9 cellular contexts compared by ENCODE assay signal in genomic region chr11:416051-416756, GRCh38. TPM values are rescaled to one million over a fixed set of nuclear protein-coding genes. Genes with fewer than 3 reads are reported as not detected.
DNase-seq lines count a peak whose midpoint lies in the region; ATAC-seq, FAIRE-seq and TF ChIP-seq lines count a peak whose summit lies in the region.
"Had no signal": no experiment of that assay in that cellular context is flagged by ENCODE, and none has a peak within 500 bp of the region (broad histone marks: within the 10 kb centered on the region; RNA-seq: fewer than 3 reads in every experiment).

No MANE protein-coding gene starts in this region.

- intact Hi-C loops in upper lobe of right lung (cut with DNase I) = no loop called here

- H3K27ac ChIP-seq in mesodermal cell (ENCODE audit: low read depth, low read length, severe bottlenecking) (no peak overlapping the region), upper lobe of right lung (peak overlapping the region; percentile 92)

- peak overlapping the region; percentile 61 for H3K4me3 ChIP-seq in bronchial epithelial cell (ENCODE audit: low read depth, low read length)
- H3K4me3 ChIP-seq in mesodermal cell (ENCODE audit: extremely low read depth, insufficient read depth, low read length, poor library complexity, severe bottlenecking) = peak overlapping the region; percentile 40
- H3K4me3 ChIP-seq in upper lobe of right lung = peak overlapping the region; percentile 69
- no peak overlapping the region for H3K4me3 ChIP-seq in HAP-1

- no peaks in the 10 kb centered on the region for H3K36me3 Mint-ChIP-seq in activated T-cell treated with anti-CD3 and anti-CD28 coated beads, Interleukin-2, amount 50 U/mL, for 24 hours (ENCODE audit: low read depth)

- H3K27me3 Mint-ChIP-seq in activated T-cell treated with anti-CD3 and anti-CD28 coated beads, Interleukin-2, amount 50 U/mL, for 24 hours = no peaks in the 10 kb centered on the region

- no peaks in the 10 kb centered on the region for H3K9me3 Mint-ChIP-seq in activated T-cell treated with anti-CD3 and anti-CD28 coated beads, Interleukin-2, amount 50 U/mL, for 24 hours

- no peaks in the 10 kb centered on the region for H3K27me3 ChIP-seq in bronchial epithelial cell (ENCODE audit: control insufficient read depth, insufficient read depth, low read length)
- H3K27me3 ChIP-seq in upper lobe of right lung = no peaks in the 10 kb centered on the region
- peaks cover 27% of the 10 kb centered on the region for H3K27me3 ChIP-seq in HAP-1 (ENCODE audit: low read depth)

- peaks cover 33% of the 10 kb centered on the region for H3K4me1 Mint-ChIP-seq in activated T-cell treated with anti-CD3 and anti-CD28 coated beads, Interleukin-2, amount 50 U/mL, for 24 hours (ENCODE audit: low read depth)

- TF ChIP-seq CTCF in bronchial epithelial cell (IDR thresholded peaks at IDR 0.05; ENCODE audit: insufficient read depth, low read length, severe bottlenecking) = no peak
- TF ChIP-seq CTCF in upper lobe of right lung (IDR thresholded peaks at IDR 0.05) = no peak

- H3K4me1 ChIP-seq in mesodermal cell (ENCODE audit: control insufficient read depth, insufficient read depth, low read length, poor library complexity, severe bottlenecking) = peaks cover 9% of the 10 kb centered on the region
- peaks cover 22% of the 10 kb centered on the region for H3K4me1 ChIP-seq in upper lobe of right lung
- no peaks in the 10 kb centered on the region for H3K4me1 ChIP-seq in HAP-1

- WGBS in mesodermal cell (ENCODE audit: insufficient coverage in 2 of 2), 2 experiments = 26 to 34% methylated on average over 40 to 45 of the region's 45 CpGs

- ATAC-seq in upper lobe of right lung = no peak
- no peak for ATAC-seq in GM19463 (IDR thresholded peaks at IDR 0.05; ENCODE audit: unreplicated experiment)

- no peak for DNase-seq in activated T-cell treated with anti-CD3 and anti-CD28 coated beads, Interleukin-2, amount 50 U/mL, for 24 hours
- DNase-seq in activated T-cell treated with anti-CD3 and anti-CD28 coated beads, Interleukin-2, amount 50 U/mL, for 1 hour = no peak
- DNase-seq in bronchial epithelial cell (ENCODE audit: low read depth) (no peak), upper lobe of right lung (no peak), DMS 273 (lab: John Stamatoyannopoulos, UW; ENCODE audit: unreplicated experiment) (no peak), HAP-1 (ENCODE audit: low spot score in 2 of 2) (no peak)

- H3K27ac Mint-ChIP-seq in activated T-cell treated with anti-CD3 and anti-CD28 coated beads, Interleukin-2, amount 50 U/mL, for 24 hours = peak overlapping the region; percentile 91

- in situ Hi-C loops in HAP-1 (cut with MboI; ENCODE audit: low sequenced_read_pairs) = no loop called here

- no peak for FAIRE-seq in bronchial epithelial cell (lab: Jason Lieb, UNC)
- FAIRE-seq: HTR-8/SVneo had no signal

- H3K36me3 ChIP-seq in bronchial epithelial cell (ENCODE audit: control insufficient read depth, insufficient read depth, low read length) (no peaks in the 10 kb centered on the region), mesodermal cell (ENCODE audit: control insufficient read depth, insufficient read depth, low read length) (no peaks in the 10 kb centered on the region), upper lobe of right lung (no peaks in the 10 kb centered on the region), HAP-1 (replicated peaks) (no peaks in the 10 kb centered on the region)

- no peaks in the 10 kb centered on the region for H3K9me3 ChIP-seq in mesodermal cell (ENCODE audit: control insufficient read depth, low read length)
- H3K9me3 ChIP-seq in upper lobe of right lung = no peaks in the 10 kb centered on the region
- no peaks in the 10 kb centered on the region for H3K9me3 ChIP-seq in HAP-1

- H3K4me3 Mint-ChIP-seq in activated T-cell treated with anti-CD3 and anti-CD28 coated beads, Interleukin-2, amount 50 U/mL, for 24 hours = peak overlapping the region; percentile 78

RNA-seq across cellular contexts. Expression of gene SIGIRR, which starts 1.4 kb away (rescaled TPM):
- 15.9 and 24.7 TPM in 2 replicates for total RNA-seq in bronchial epithelial cell
- polyA plus RNA-seq in mesodermal cell (2013, experiment 1 of 2) = 30.7 TPM
- 19.4 TPM for polyA plus RNA-seq in mesodermal cell (2013, experiment 2 of 2)
- total RNA-seq in upper lobe of right lung = 80.9 TPM

RNA-seq across cellular contexts. Expression of gene PKP3, which starts 22.2 kb away (rescaled TPM):
- total RNA-seq in bronchial epithelial cell (231 and 328 TPM in 2 replicates), upper lobe of right lung (40.4 TPM)
- polyA plus RNA-seq in mesodermal cell (2013, experiment 1 of 2) = 0.22 TPM
- polyA plus RNA-seq in mesodermal cell (2013, experiment 2 of 2) = 0.71 TPM

RNA-seq across cellular contexts. Expression of gene ANO9, which starts 25.6 kb away (rescaled TPM):
- 7.4 and 9.2 TPM in 2 replicates for total RNA-seq in bronchial epithelial cell
- polyA plus RNA-seq in mesodermal cell (2013, experiment 1 of 2) = 0.74 TPM
- polyA plus RNA-seq in mesodermal cell (2013, experiment 2 of 2) = 0.35 TPM
- 22.4 TPM for total RNA-seq in upper lobe of right lung

RNA-seq across cellular contexts. Expression of gene PTDSS2, which starts 33.9 kb away (rescaled TPM):
- total RNA-seq in bronchial epithelial cell (26.3 and 29.4 TPM in 2 replicates), upper lobe of right lung (31.1 TPM)
- polyA plus RNA-seq in mesodermal cell (2013, experiment 1 of 2) = 38.1 TPM
- polyA plus RNA-seq in mesodermal cell (2013, experiment 2 of 2) = 36.5 TPM

RNA-seq across cellular contexts. Expression of gene B4GALNT4, which starts 46.9 kb away (rescaled TPM):
- total RNA-seq in bronchial epithelial cell (10.8 and 11.4 TPM in 2 replicates), upper lobe of right lung (1.9 TPM)
- polyA plus RNA-seq in mesodermal cell (2013, experiment 1 of 2) = 56.7 TPM
- polyA plus RNA-seq in mesodermal cell (2013, experiment 2 of 2) = 55.2 TPM
